In the genomic region with DNA sequence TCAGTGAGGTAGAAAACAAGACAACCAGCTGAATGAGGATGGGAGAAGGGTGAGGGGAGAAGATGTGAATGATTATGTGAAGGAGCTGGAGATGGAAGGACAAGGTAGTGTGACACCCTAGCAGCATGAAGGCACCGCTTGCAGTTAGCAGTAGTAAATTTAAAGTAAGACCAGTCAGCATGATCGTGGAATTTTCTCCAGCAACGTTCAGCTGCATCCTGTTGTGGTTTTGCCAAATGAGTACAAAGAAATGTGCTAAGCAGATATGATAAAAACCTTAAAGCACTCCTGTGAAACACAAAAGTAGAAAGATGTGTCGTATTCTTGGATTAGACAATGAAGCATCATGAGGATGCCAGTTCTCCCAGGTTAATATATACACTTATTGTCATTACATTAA, we compare ENCODE assay signal across 24 cellular contexts. TPM values are rescaled to one million over a fixed set of nuclear protein-coding genes. Genes with fewer than 3 reads are reported as not detected.
DNase-seq lines count a peak whose midpoint lies in the region; ATAC-seq, FAIRE-seq and TF ChIP-seq lines count a peak whose summit lies in the region.
"Had no signal": no experiment of that assay in that cellular context is flagged by ENCODE, and none has a peak within 500 bp of the region (broad histone marks: within the 10 kb centered on the region; RNA-seq: fewer than 3 reads in every experiment).

No MANE protein-coding gene starts in this region.

- no peaks in the 10 kb centered on the region for H3K9me3 ChIP-seq in endothelial cell of umbilical vein (replicated peaks; ENCODE audit: control insufficient read depth, insufficient read depth, low read length)
- H3K9me3 ChIP-seq: SK-N-SH, tibial nerve had no signal

- H3K4me2 ChIP-seq in endothelial cell of umbilical vein (ENCODE audit: insufficient read depth, low read length): no peak overlapping the region
- H3K4me2 ChIP-seq: neural progenitor cell, SK-N-SH had no signal

- POLR2A ChIA-PET in endothelial cell of umbilical vein (lab: Charles Lee): interaction anchor here (1.5 kb wide), 1 partner anchor 34 kb away, joined by 5 read pairs; a partner anchor contains a TSS

- H3K9me1 ChIP-seq in endothelial cell of umbilical vein (replicated peaks; ENCODE audit: control insufficient read depth, extremely low read depth, insufficient read depth, low read length): no peaks in the 10 kb centered on the region

- H3K9ac ChIP-seq in endothelial cell of umbilical vein (replicated peaks; ENCODE audit: extremely low read depth, insufficient read depth, low read length): no peak overlapping the region
- H3K9ac ChIP-seq: neural progenitor cell, SK-N-SH had no signal

- no peak overlapping the region for H3K27ac ChIP-seq in endothelial cell of umbilical vein (ENCODE audit: insufficient read depth, low read depth, low read length)
- H3K27ac ChIP-seq: epithelial cell of prostate, foreskin keratinocyte, left ventricle myocardium inferior, neural progenitor cell, tibial nerve had no signal

- dilution Hi-C loops in endothelial cell of umbilical vein (cut with MboI; ENCODE audit: extremely low pct_ligation_motif_present, low sequenced_read_pairs): loop anchor here (25.0 kb wide), 1 partner anchor 654 kb away; no protein-coding TSS in a partner anchor

- peaks cover 4% of the 10 kb centered on the region for H3K27me3 Mint-ChIP-seq in HFFc6 (ENCODE audit: insufficient read depth)

- peak overlapping the region; percentile 47 for H2AFZ ChIP-seq in endothelial cell of umbilical vein (ENCODE audit: low read depth, low read length)
- H2AFZ ChIP-seq: neural progenitor cell had no signal

- DNase-seq in HFFc6 (peak; percentile 18), RPMI7951 (ENCODE audit: low read depth) (peak; percentile 59), endothelial cell of umbilical vein (ENCODE audit: low read depth, low spot score) (peak; percentile 68), superior temporal gyrus (ENCODE audit: extremely low spot score) (peak; percentile 14), lower leg skin (ENCODE audit: low spot score in 2 of 2) (no peak)
- DNase-seq: activated CD4-positive, alpha-beta memory T cell treated with anti-CD3 and anti-CD28 coated beads, Interleukin-2, amount 10 ng/mL, durations not matched to agents 7 days and 5 days; activated effector memory CD4-positive, alpha-beta T cell treated with anti-CD3 and anti-CD28 coated beads, Interleukin-2, amount 50 U/mL, for 16 hours; DMS53; immature natural killer cell; left ventricle myocardium inferior; MM.1S; NCI-H526; SK-N-SH; stimulated activated CD4-positive, alpha-beta T cell treated with anti-CD3 and anti-CD28 coated beads, Interleukin-4, amount 100 ng/mL, for 1 hour; stimulated activated naive CD8-positive, alpha-beta T cell treated with anti-CD3 and anti-CD28 coated beads, Interleukin-15, Interleukin-2, amounts not matched to agents 100 U/mL and 50 U/mL, for 24 hours had no signal

- peaks cover 28% of the 10 kb centered on the region for H3K4me1 Mint-ChIP-seq in HFFc6 (ENCODE audit: low read depth)
- H3K4me1 Mint-ChIP-seq: central memory CD8-positive, alpha-beta T cell; immature natural killer cell had no signal

- H3K79me2 ChIP-seq in endothelial cell of umbilical vein (ENCODE audit: control insufficient read depth, insufficient read depth, low read length): no peaks in the 10 kb centered on the region

- H3K27me3 ChIP-seq in endothelial cell of umbilical vein (ENCODE audit: control insufficient read depth in 2 of 2, insufficient read depth in 2 of 2, low read length in 2 of 2): no peaks in the 10 kb centered on the region
- H3K27me3 ChIP-seq: foreskin keratinocyte, neural progenitor cell, tibial nerve had no signal

- intact Hi-C loops in endothelial cell of umbilical vein (cut with micrococcal nuclease): loop anchor here (10.0 kb wide), 2 partner anchors 391 to 491 kb away; no protein-coding TSS in a partner anchor
- intact Hi-C loops in lower leg skin (cut with DNase I; ENCODE audit: low total_unique reads): loop anchor here (10.0 kb wide), 1 partner anchor 671 kb away; no protein-coding TSS in a partner anchor

- no peaks in the 10 kb centered on the region for H3K4me1 ChIP-seq in endothelial cell of umbilical vein (ENCODE audit: control insufficient read depth, extremely low read depth, insufficient read depth, low read length)

- ATAC-seq in HG02588 (IDR thresholded peaks at IDR 0.05; ENCODE audit: unreplicated experiment): no peak
- ATAC-seq in GM21360 (IDR thresholded peaks at IDR 0.05; ENCODE audit: unreplicated experiment): no peak
- ATAC-seq: foreskin keratinocyte; stimulated activated naive CD8-positive, alpha-beta T cell treated with anti-CD3 and anti-CD28 coated beads, Interleukin-15, Interleukin-2, amounts not matched to agents 100 U/mL and 50 U/mL, for 24 hours had no signal

- no peak overlapping the region for H3K4me3 Mint-ChIP-seq in HFFc6
- H3K4me3 Mint-ChIP-seq: activated CD4-positive, alpha-beta memory T cell treated with anti-CD3 and anti-CD28 coated beads, Interleukin-2, amount 10 ng/mL, durations not matched to agents 7 days and 5 days; central memory CD8-positive, alpha-beta T cell; immature natural killer cell; neural progenitor cell; T-helper 2 cell treated with Interferon-gamma antibody and Interleukin-4, amounts not matched to agents 5 μg/mL and 100 μg/mL, for 36 hours had no signal

- H3K4me3 ChIP-seq in endothelial cell of umbilical vein (replicated peaks in 1 of 3; ENCODE audit: insufficient read depth in 1 of 3, low read depth in 1 of 3, low read length in 3 of 3): no peak overlapping the region
- no peak overlapping the region for H3K4me3 ChIP-seq in lower leg skin (ENCODE audit: low read depth, poor library complexity, severe bottlenecking)
- H3K4me3 ChIP-seq: left ventricle myocardium inferior, neural progenitor cell, tibial nerve had no signal

- TF ChIP-seq CTCF in HFFc6 (IDR thresholded peaks at IDR 0.05) (no peak), endothelial cell of umbilical vein (IDR thresholded peaks at IDR 0.05; ENCODE audit: extremely low read depth in 1 of 2, insufficient read depth in 1 of 2, low read depth in 1 of 2, low read length in 2 of 2) (no peak), lower leg skin (IDR thresholded peaks at IDR 0.05) (no peak)

- FAIRE-seq in endothelial cell of umbilical vein (lab: Jason Lieb, UNC): no peak
- FAIRE-seq: GM12892 had no signal

- CTCF ChIA-PET in endothelial cell of umbilical vein (lab: Charles Lee): interaction anchor here (0.7 to 1.5 kb wide), 8 partner anchors 11 to 561 kb away, joined by 3 to 5 read pairs (median 3); a partner anchor contains a TSS

- peaks cover 4% of the 10 kb centered on the region; the same call in 1 of the 2 replicates for H3K9me3 Mint-ChIP-seq in HFFc6
- H3K9me3 Mint-ChIP-seq: activated CD4-positive, alpha-beta memory T cell treated with anti-CD3 and anti-CD28 coated beads, Interleukin-2, amount 10 ng/mL, durations not matched to agents 7 days and 5 days; central memory CD8-positive, alpha-beta T cell; T-helper 2 cell treated with Interferon-gamma antibody and Interleukin-4, amounts not matched to agents 5 μg/mL and 100 μg/mL, for 36 hours had no signal

- TF ChIP-seq POLR2A in endothelial cell of umbilical vein (IDR thresholded peaks at IDR 0.05; ENCODE audit: low read depth, low read length) (no peak), lower leg skin (IDR thresholded peaks at IDR 0.05) (no peak)

- no peaks in the 10 kb centered on the region for H4K20me1 ChIP-seq in endothelial cell of umbilical vein (replicated peaks; ENCODE audit: control insufficient read depth, extremely low read depth, insufficient read depth, low read length)

- H3K36me3 ChIP-seq in endothelial cell of umbilical vein (ENCODE audit: control insufficient read depth in 2 of 2, extremely low read depth in 1 of 2, insufficient read depth in 2 of 2, low read length in 2 of 2): no peaks in the 10 kb centered on the region
- H3K36me3 ChIP-seq: left ventricle myocardium inferior, neural progenitor cell, tibial nerve had no signal

- BruUV-seq in endothelial cell of umbilical vein (replicated peaks; lab: Mats Ljungman, UMichigan): no TSS peak

- 50 to 61% methylated on average over 4 of the region's 4 CpGs for WGBS in lower leg skin, 2 donors

- H3K36me3 Mint-ChIP-seq in HFFc6 (ENCODE audit: low read depth): peaks cover 5% of the 10 kb centered on the region; the same call in 1 of the 2 replicates
- H3K36me3 Mint-ChIP-seq: neural progenitor cell had no signal

- no peak overlapping the region for H3K27ac Mint-ChIP-seq in HFFc6
- H3K27ac Mint-ChIP-seq: activated CD4-positive, alpha-beta memory T cell treated with anti-CD3 and anti-CD28 coated beads, Interleukin-2, amount 10 ng/mL, durations not matched to agents 7 days and 5 days; immature natural killer cell; neural progenitor cell; T-helper 2 cell treated with Interferon-gamma antibody and Interleukin-4, amounts not matched to agents 5 μg/mL and 100 μg/mL, for 36 hours had no signal

TF ChIP-seq in endothelial cell of umbilical vein, 7 proteins besides CTCF, POLR2A, EP300 and RAD21:
- no peak for TF ChIP-seq JUN (IDR thresholded peaks at IDR 0.05; ENCODE audit: borderline replicate concordance, insufficient read depth, insufficient read length, low read depth)
- TF ChIP-seq GATA2 (IDR thresholded peaks at IDR 0.05; ENCODE audit: insufficient read depth, insufficient read length, low read depth, low read length): no peak
- TF ChIP-seq EZH2 (IDR thresholded peaks at IDR 0.05; ENCODE audit: borderline replicate concordance, low read depth, low read length, severe bottlenecking): no peak
- TF ChIP-seq POLR2AphosphoS5 (IDR thresholded peaks at IDR 0.05; ENCODE audit: insufficient read depth, low read depth, low read length): no peak
- TF ChIP-seq FOS (IDR thresholded peaks at IDR 0.05; ENCODE audit: borderline replicate concordance, insufficient read depth, low read length): no peak
- no peak for TF ChIP-seq MYC (IDR thresholded peaks at IDR 0.05; ENCODE audit: low read depth, low read length)

RNA-seq across cellular contexts. Expression of a gene that starts 34.1 kb away (rescaled TPM):
- 10 to 100 TPM; 25.4 to 30.0 (median 27.5) TPM for total RNA-seq in HFFc6 (2021; fragmentation: NEBNext Ultra II Directional; extraction: Animal tissue kit (Norgen Biotek cat#: 25700))
- total RNA-seq in RPMI7951 (2014; rRNA removed; shearing (Covaris generic)): 53.4 and 66.6 TPM in 2 replicates
- total RNA-seq in endothelial cell of umbilical vein (42.2 and 43.3 TPM in 2 replicates), lower leg skin (10 to 100 TPM; 29.6 to 37.3 (median 32.1) TPM)
- polyA plus RNA-seq in endothelial cell of umbilical vein: 13.3 and 16.8 TPM in 2 replicates
- polyA plus RNA-seq in endothelial cell of umbilical vein (2011; cell fraction: cytosol; rRNA removed): 20.5 and 20.9 TPM in 2 replicates
- polyA plus RNA-seq in endothelial cell of umbilical vein (2011; cell fraction: nucleus; rRNA removed): 55.8 and 73.5 TPM in 2 replicates
- 16.8 and 26.5 TPM in 2 replicates for polyA plus RNA-seq in endothelial cell of umbilical vein (2012)
- polyA minus RNA-seq in endothelial cell of umbilical vein: 16.2 and 43.1 TPM in 2 replicates
- polyA minus RNA-seq in endothelial cell of umbilical vein (2011; cell fraction: cytosol; rRNA and poly(A)+ RNA removed): 35.6 TPM
- polyA minus RNA-seq in endothelial cell of umbilical vein (2011; cell fraction: nucleus; rRNA and poly(A)+ RNA removed): 96.7 and 124 TPM in 2 replicates

Comparison
In these comparisons a context has a peak if more than half of its experiments do, and no peak if none do; other contexts are left out.
1. DNase-seq: peak in HFFc6 (single experiment), RPMI7951 (single experiment), endothelial cell of umbilical vein (single experiment) and superior temporal gyrus (single experiment); none in lower leg skin (0 of 2).